Comparison of ENCODE assay signal across 8 cellular contexts in genomic region chr7:44573464-44574285, GRCh38. TPM values are rescaled to one million over a fixed set of nuclear protein-coding genes. Genes with fewer than 3 reads are reported as not detected.
DNase-seq lines count a peak whose midpoint lies in the region; ATAC-seq, FAIRE-seq and TF ChIP-seq lines count a peak whose summit lies in the region.

Gene DDX56 (minus strand): TSS chr7:44573908. CDS start chr7:44573895, 13 bp downstream.

- H3K27me3 ChIP-seq in body of pancreas (no peaks in the 10 kb centered on the region), iPS DF 6.9 (ENCODE audit: control insufficient read depth, insufficient read depth, low read length) (no peaks in the 10 kb centered on the region), gastrocnemius medialis (no peaks in the 10 kb centered on the region)

- no peak for TF ChIP-seq CTCF in 22Rv1 (IDR thresholded peaks at IDR 0.05)
- TF ChIP-seq CTCF in body of pancreas (IDR thresholded peaks at IDR 0.05) = no peak
- TF ChIP-seq CTCF in gastrocnemius medialis (IDR thresholded peaks at IDR 0.05 in 4 of 5, conservative IDR thresholded peaks at IDR 0.05 in 1 of 5) = no peak

- 0 to 1% methylated on average over 33 to 74 of the region's 74 CpGs for WGBS in body of pancreas, 2 donors
- no CpG with 5 or more reads among the region's 74 CpGs for whole genome bisulfite sequencing in iPS DF 6.9 (ENCODE audit: insufficient coverage, insufficient read length)

- in situ Hi-C loops in gastrocnemius medialis (cut with MboI; ENCODE audit: low sequenced_read_pairs in 4 of 4) = no loop called here

- H3K4me3 ChIP-seq in body of pancreas = peak within 1 kb of the TSS; percentile 57 to 73
- H3K4me3 ChIP-seq in iPS DF 6.9 (ENCODE audit: low read length) = peak within 1 kb of the TSS; percentile 71
- peak within 1 kb of the TSS; percentile 88 to 99 (median 96) for H3K4me3 ChIP-seq in gastrocnemius medialis

- peak; percentile 19 for FAIRE-seq in TTC549 (lab: Jason Lieb, UNC)

- H3K9me3 ChIP-seq in body of pancreas = no peaks in the 10 kb centered on the region
- no peaks in the 10 kb centered on the region for H3K9me3 ChIP-seq in iPS DF 6.9 (ENCODE audit: control insufficient read depth, insufficient read depth, low read length)
- no peaks in the 10 kb centered on the region for H3K9me3 ChIP-seq in gastrocnemius medialis

- DNase-seq in NCI-H2107 treated with DMSO at 0.1 percent for 48 hours (lab: John Stamatoyannopoulos, UW; ENCODE audit: unreplicated experiment) (peak; percentile 94), body of pancreas (peak; percentile 94 to 95 (median 95)), iPS DF 6.9 (ENCODE audit: low read depth, low spot score) (peak; percentile 92), gastrocnemius medialis (peak; percentile 92 to 93)

- H3K4me1 ChIP-seq in body of pancreas = peaks cover 22% of the 10 kb centered on the region
- H3K4me1 ChIP-seq in iPS DF 6.9 (ENCODE audit: control insufficient read depth, insufficient read depth, low read length) = no peaks in the 10 kb centered on the region; the same call in none of the 2 replicates
- peaks cover 24 to 27% of the 10 kb centered on the region in 2 donors for H3K4me1 ChIP-seq in gastrocnemius medialis

- H3K27ac ChIP-seq in 22Rv1 (peak within 1 kb of the TSS; percentile 83), body of pancreas (peak within 1 kb of the TSS; percentile 57 to 88 (median 84)), iPS DF 6.9 (ENCODE audit: low read length) (no peak within 1 kb of the TSS), gastrocnemius medialis (peak within 1 kb of the TSS; percentile 88 to 98 (median 93))

- peak; percentile 55 to 90 (median 88) for TF ChIP-seq POLR2A in body of pancreas (IDR thresholded peaks at IDR 0.05)
- TF ChIP-seq POLR2A in gastrocnemius medialis (IDR thresholded peaks at IDR 0.05) = peak; percentile 89 to 95

- ATAC-seq in GM18520 (IDR thresholded peaks at IDR 0.05; ENCODE audit: unreplicated experiment) (peak; percentile 94), HG03064 (IDR thresholded peaks at IDR 0.05; ENCODE audit: low read depth, unreplicated experiment) (peak; percentile 86), body of pancreas (peak; percentile 99), gastrocnemius medialis (peak; percentile 99)

- intact Hi-C loops in body of pancreas (cut with DNase I) = no loop called here
- intact Hi-C loops in gastrocnemius medialis (cut with DNase I; ENCODE audit: low total_unique reads) = loop anchor here (2.0 kb wide), 1 partner anchor 83 kb away; the partner anchor contains the start of gene NUDCD3

- peaks cover 14 to 33% of the 10 kb centered on the region in 2 donors for H3K36me3 ChIP-seq in body of pancreas (replicated peaks in 1 of 2; ENCODE audit: insufficient read depth in 1 of 2, low read depth in 2 of 2)
- peaks cover 35% of the 10 kb centered on the region for H3K36me3 ChIP-seq in iPS DF 6.9 (ENCODE audit: control insufficient read depth, insufficient read depth, low read length)
- H3K36me3 ChIP-seq in gastrocnemius medialis = peaks cover 0 to 48% of the 10 kb centered on the region in 2 donors

RNA-seq across cellular contexts. Expression of gene DDX56, which starts in this region (rescaled TPM):
- total RNA-seq in body of pancreas (10 to 100 TPM; 32.2 to 54.1 TPM), gastrocnemius medialis (10 to 100 TPM; 57.7 to 73.2 (median 66.1) TPM)
